ENCODE assay signal across 20 cellular contexts in genomic region chr6:23269436-23269835, GRCh38.
"Had no signal": no experiment of that assay in that cellular context is flagged by ENCODE, and none has a peak within 500 bp of the region (broad histone marks: within the 10 kb centered on the region; RNA-seq: fewer than 3 reads in every experiment).

No MANE protein-coding gene starts in this region.

- H3K36me3 ChIP-seq: esophagus muscularis mucosa, lower lobe of right lung, neural progenitor cell, right atrium auricular region, transverse colon, WERI-Rb-1 had no signal

- H3K27me3 ChIP-seq: body of pancreas, dorsolateral prefrontal cortex, esophagus muscularis mucosa, hepatocyte, neural progenitor cell, right atrium auricular region, transverse colon had no signal

- H3K9ac ChIP-seq: neural progenitor cell, parathyroid adenoma had no signal

- H3K4me1 ChIP-seq: body of pancreas, esophagus muscularis mucosa, lower lobe of right lung, neural progenitor cell, parathyroid adenoma, right atrium auricular region, transverse colon had no signal

- H3K79me2 ChIP-seq: hepatocyte, parathyroid adenoma had no signal

- ATAC-seq: body of pancreas; stimulated activated memory B cell treated with anti-CD40 and anti-IgM and Interleukin-4, amounts not matched to agents 10 μg/mL and 1 μg/mL and 100 μg/mL, for 72 hours had no signal

- H2AFZ ChIP-seq: hepatocyte, neural progenitor cell, parathyroid adenoma had no signal

- H3K4me2 ChIP-seq: hepatocyte, neural progenitor cell had no signal

- DNase-seq: activated CD4-positive, alpha-beta T cell treated with anti-CD3 and anti-CD28 coated beads for 48 hours; activated naive CD4-positive, alpha-beta T cell treated with anti-CD3 and anti-CD28 coated beads, Interleukin-2, amount 50 U/mL, for 16 hours; activated T-cell treated with anti-CD3 and anti-CD28 coated beads, Interleukin-2, amount 50 U/mL, for 1 hour; amniotic stem cell; body of pancreas; cerebellar nuclear complex; dorsolateral prefrontal cortex; kidney glomerular epithelial cell; lower lobe of right lung; midbrain; substantia nigra; T-helper 1 cell; transverse colon; WERI-Rb-1 had no signal

- H3K4me3 ChIP-seq: body of pancreas, dorsolateral prefrontal cortex, esophagus muscularis mucosa, hepatocyte, lower lobe of right lung, neural progenitor cell, right atrium auricular region, transverse colon had no signal

- H3K27ac ChIP-seq: body of pancreas, dorsolateral prefrontal cortex, esophagus muscularis mucosa, hepatocyte, lower lobe of right lung, neural progenitor cell, parathyroid adenoma, right atrium auricular region, transverse colon, WERI-Rb-1 had no signal

- H3K9me3 ChIP-seq: body of pancreas, esophagus muscularis mucosa, lower lobe of right lung, right atrium auricular region, transverse colon had no signal
